ENCODE assay signal across 8 cellular contexts in genomic region chr3:153284282-153284938, GRCh38.
DNase-seq lines count a peak whose midpoint lies in the region; ATAC-seq, FAIRE-seq and TF ChIP-seq lines count a peak whose summit lies in the region.

No MANE protein-coding gene starts in this region.

- H3K9me3 ChIP-seq in GM23248 (ENCODE audit: low read depth) (no peaks in the 10 kb centered on the region), OCI-LY3 (ENCODE audit: insufficient read depth, low read length) (no peaks in the 10 kb centered on the region), adrenal gland (replicated peaks in 1 of 3) (no peaks in the 10 kb centered on the region), keratinocyte (ENCODE audit: control insufficient read depth, low read depth, low read length) (no peaks in the 10 kb centered on the region)

- H3K79me2 ChIP-seq in GM23248 (ENCODE audit: insufficient read depth) (no peaks in the 10 kb centered on the region), OCI-LY3 (ENCODE audit: low read length) (no peaks in the 10 kb centered on the region), keratinocyte (ENCODE audit: control insufficient read depth, insufficient read depth, low read length) (no peaks in the 10 kb centered on the region)

- H3K9me2 ChIP-seq in GM23248 (ENCODE audit: insufficient read depth): no peaks in the 10 kb centered on the region

- dilution Hi-C loops in keratinocyte (cut with MboI; ENCODE audit: extremely low pct_ligation_motif_present, low sequenced_read_pairs): no loop called here

- no peak for TF ChIP-seq CTCF in OCI-LY3 (IDR thresholded peaks at IDR 0.05; ENCODE audit: low read depth, low read length)
- no peak for TF ChIP-seq CTCF in adrenal gland (IDR thresholded peaks at IDR 0.05)
- TF ChIP-seq CTCF in keratinocyte (optimal IDR thresholded peaks at IDR 0.05 in 1 of 3, IDR thresholded peaks at IDR 0.05 in 1 of 3, conservative IDR thresholded peaks at IDR 0.05 in 1 of 3; ENCODE audit: extremely low read depth in 1 of 3, insufficient read depth in 2 of 3, low read length in 3 of 3): no peak

- H3K9me1 ChIP-seq in keratinocyte (ENCODE audit: control insufficient read depth, extremely low read depth, insufficient read depth, low read length): peaks cover 2% of the 10 kb centered on the region

- H3K27me3 ChIP-seq in GM23248 (replicated peaks; ENCODE audit: insufficient read depth) (no peaks in the 10 kb centered on the region), OCI-LY3 (ENCODE audit: low read depth, low read length) (no peaks in the 10 kb centered on the region), adrenal gland (no peaks in the 10 kb centered on the region), keratinocyte (ENCODE audit: control insufficient read depth, extremely low read depth, insufficient read depth, low read length) (no peaks in the 10 kb centered on the region)

- FAIRE-seq in keratinocyte (lab: Jason Lieb, UNC): peak; percentile 95

- WGBS in GM23248 (ENCODE audit: low coverage in 1 of 2, low lambda C conversion rate in 2 of 2, missing lambda C conversion rate in 2 of 2), 2 experiments: 1% methylated on average over 4 of the region's 4 CpGs
- WGBS in adrenal gland, 4 donors: 24 to 40% (median 29%) methylated on average over 4 of the region's 4 CpGs

- H3K36me3 ChIP-seq in GM23248 (ENCODE audit: low read depth) (no peaks in the 10 kb centered on the region), OCI-LY3 (replicated peaks; ENCODE audit: low read depth, low read length) (no peaks in the 10 kb centered on the region), adrenal gland (replicated peaks in 1 of 2) (no peaks in the 10 kb centered on the region), keratinocyte (ENCODE audit: control insufficient read depth in 2 of 2, extremely low read depth in 1 of 2, insufficient read depth in 2 of 2, low read length in 2 of 2) (no peaks in the 10 kb centered on the region)

- H3K4me3 ChIP-seq in GM23248 (peak overlapping the region; percentile 16; the same call in 1 of the 2 replicates), OCI-LY3 (ENCODE audit: low read length) (peak overlapping the region; percentile 58), adrenal gland (no peak overlapping the region), keratinocyte (ENCODE audit: control insufficient read depth in 2 of 3, extremely low read depth in 1 of 3, insufficient read depth in 2 of 3, low read depth in 1 of 3, low read length in 3 of 3) (no peak overlapping the region)

- H3K4me1 ChIP-seq in GM23248 (ENCODE audit: insufficient read depth) (peaks cover 30% of the 10 kb centered on the region), OCI-LY3 (ENCODE audit: low read length) (peaks cover 9% of the 10 kb centered on the region; the same call in 1 of the 2 replicates), adrenal gland (replicated peaks in 1 of 2) (peaks cover 0 to 12% of the 10 kb centered on the region in 2 donors), keratinocyte (ENCODE audit: control insufficient read depth, extremely low read depth, insufficient read depth, low read length) (peaks cover 43% of the 10 kb centered on the region)

- peak overlapping the region; percentile 61 for H3K4me2 ChIP-seq in GM23248 (ENCODE audit: unreplicated experiment)
- peak overlapping the region; percentile 65 for H3K4me2 ChIP-seq in OCI-LY3 (ENCODE audit: low read length)
- peak overlapping the region; percentile 1 for H3K4me2 ChIP-seq in keratinocyte (ENCODE audit: control insufficient read depth, extremely low read depth, insufficient read depth, low read depth, low read length)

- intact Hi-C loops in adrenal gland (cut with DNase I): no loop called here

- DNase-seq in C1 segment of cervical spinal cord (lab: John Stamatoyannopoulos, UW) (peak in 9 of 14 donors; percentile 4 to 55 (median 17)), GM23248 (peak; percentile 96), adrenal gland (peak in 6 of 7 donors; percentile 36 to 78 (median 55)), keratinocyte (ENCODE audit: low read depth, low spot score) (peak; percentile 44), NCI-H2171 (lab: John Stamatoyannopoulos, UW) (no peak)
- DNase-seq in stimulated activated CD8-positive, alpha-beta memory T cell treated with anti-CD3 and anti-CD28 coated beads, Interleukin-12 subunit alpha, Interleukin-12 subunit beta, amount 100 ng/mL, for 4 hours (ENCODE audit: low read depth): peak; percentile 8

- H2AFZ ChIP-seq in GM23248 (peak overlapping the region; percentile 63), OCI-LY3 (ENCODE audit: low read depth, low read length) (peak overlapping the region; percentile 43; the same call in 1 of the 2 replicates), keratinocyte (ENCODE audit: control insufficient read depth, low read length) (no peak overlapping the region)

- H4K20me1 ChIP-seq in GM23248 (ENCODE audit: insufficient read depth): no peaks in the 10 kb centered on the region
- H4K20me1 ChIP-seq in OCI-LY3 (ENCODE audit: insufficient read depth, low read length): no peaks in the 10 kb centered on the region
- no peaks in the 10 kb centered on the region for H4K20me1 ChIP-seq in keratinocyte (ENCODE audit: control insufficient read depth, extremely low read depth, insufficient read depth, low read length)

- H3K9ac ChIP-seq in GM23248 (peak overlapping the region; percentile 68), OCI-LY3 (ENCODE audit: low read length) (peak overlapping the region; percentile 13; the same call in 1 of the 2 replicates), keratinocyte (ENCODE audit: control insufficient read depth, extremely low read depth, insufficient read depth, low read length) (peak overlapping the region; percentile 34)

- peak overlapping the region; percentile 82 for H3K27ac ChIP-seq in GM23248
- no peak overlapping the region for H3K27ac ChIP-seq in OCI-LY3 (ENCODE audit: low read length)
- H3K27ac ChIP-seq in adrenal gland: peak overlapping the region in 2 of 5 donors; percentile 31 to 64
- H3K27ac ChIP-seq in keratinocyte (ENCODE audit: control insufficient read depth, insufficient read depth, low read length): peak overlapping the region; percentile 98

- no peak for TF ChIP-seq POLR2A in adrenal gland (IDR thresholded peaks at IDR 0.05)

- no peak for ATAC-seq in HG03135 (IDR thresholded peaks at IDR 0.05; ENCODE audit: unreplicated experiment)

- in situ Hi-C loops in GM23248 (cut with MboI): loop anchor here (10.0 to 25.0 kb wide), 2 partner anchors 120 to 247 kb away; partner anchors contain the start of gene RAP2B

- peaks cover 20% of the 10 kb centered on the region for H3F3A ChIP-seq in GM23248 (ENCODE audit: insufficient read depth)

Comparison
In these comparisons a context has a peak if more than half of its experiments do, and no peak if none do; other contexts are left out.
1. H3K4me2 ChIP-seq: peak in every context shown above with its lines; median percentile 65 in OCI-LY3; 61 in GM23248; 1 in keratinocyte.
2. H3K4me3 ChIP-seq: peak in GM23248 (single experiment) and OCI-LY3 (single experiment); none in adrenal gland (0 of 4) and keratinocyte (0 of 3).
3. H3K9ac ChIP-seq: peak in every context shown above with its lines; median percentile 68 in GM23248; 34 in keratinocyte; 13 in OCI-LY3.